In genomic region chr7:131507592-131508331, GRCh38 we compare ENCODE assay signal across 8 cellular contexts.
DNase-seq lines count a peak whose midpoint lies in the region; ATAC-seq and TF ChIP-seq lines count a peak whose summit lies in the region.

No MANE protein-coding gene starts in this region.

- H3K27me3 ChIP-seq in layer of hippocampus (ENCODE audit: control insufficient read depth, insufficient read depth, low read length) = no peaks in the 10 kb centered on the region

- peak overlapping the region; percentile 42 for H3K27ac ChIP-seq in layer of hippocampus (ENCODE audit: low read depth, low read length)

- DNase-seq in NCI-H2196 (lab: John Stamatoyannopoulos, UW; ENCODE audit: unreplicated experiment) = peak; percentile 54
- no peak for DNase-seq in NCI-H2196 treated with DMSO at 0.1 percent for 48 hours (lab: John Stamatoyannopoulos, UW; ENCODE audit: unreplicated experiment)
- DNase-seq in NCI-H226 = peak; percentile 43
- peak; percentile 77 to 78 for DNase-seq in cardiac fibroblast (ENCODE audit: low read depth in 2 of 2)
- DNase-seq in stimulated activated CD4-positive, alpha-beta T cell treated with anti-CD3 and anti-CD28 coated beads, Interleukin-2, amount 100 ng/mL, for 24 hours = peak; percentile 86 to 88

- peak; percentile 66 for ATAC-seq in HG03064 (IDR thresholded peaks at IDR 0.05; ENCODE audit: low read depth, unreplicated experiment)
- ATAC-seq in activated CD4-positive, CD25-positive, alpha-beta regulatory T cell treated with anti-CD3 and anti-CD28 coated beads, Interleukin-2, amount 50 U/mL, for 24 hours = peak; percentile 86 to 92

- no peak overlapping the region for H3K4me3 ChIP-seq in cardiac fibroblast (replicated peaks in 1 of 2; ENCODE audit: low read depth in 2 of 2, low read length in 2 of 2)

- peak; percentile 91 for TF ChIP-seq CTCF in cardiac fibroblast (IDR thresholded peaks at IDR 0.05; ENCODE audit: low read depth, low read length)
